Comparison of ENCODE assay signal across 7 cellular contexts in the genomic region with DNA sequence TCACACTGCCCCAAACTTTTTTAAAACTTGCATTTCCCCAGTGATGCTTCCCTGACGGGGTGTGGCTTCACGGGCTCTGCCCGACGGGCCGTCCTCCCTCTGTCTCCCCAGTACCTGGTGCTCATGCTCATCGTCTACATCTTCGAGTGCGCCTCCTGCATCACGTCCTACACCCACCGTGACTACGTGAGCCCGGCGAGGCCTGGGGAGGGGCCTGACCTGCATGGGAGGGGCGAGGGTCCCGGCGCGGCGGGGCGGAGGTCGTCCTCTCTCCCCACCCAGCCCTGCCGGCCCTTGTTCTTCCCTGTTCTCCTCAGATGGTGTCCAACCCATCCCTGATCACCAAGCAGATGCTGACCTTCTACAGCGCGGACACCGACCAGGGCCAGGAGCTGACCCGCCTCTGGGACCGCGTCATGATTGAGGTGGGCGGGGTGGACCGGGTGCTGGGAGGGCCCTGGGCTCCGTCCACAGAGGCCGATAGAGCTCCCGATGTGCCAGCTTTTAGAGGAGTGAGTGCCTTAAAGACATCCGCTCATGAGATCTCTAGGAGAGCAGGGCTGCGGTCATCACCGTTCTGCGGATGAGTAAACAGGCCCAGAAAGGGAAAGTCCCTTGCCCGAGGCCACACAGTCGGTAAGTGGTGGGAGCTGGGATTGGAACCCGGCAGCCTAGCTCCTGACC. TPM values are rescaled to one million over a fixed set of nuclear protein-coding genes. Genes with fewer than 3 reads are reported as not detected.
A peak's percentile ranks its signal among the peaks of the same experiment; 100 is the strongest.
DNase-seq lines count a peak whose midpoint lies in the region; ATAC-seq and TF ChIP-seq lines count a peak whose summit lies in the region.

No MANE protein-coding gene starts in this region.

- DNase-seq in H7 (peak; percentile 93), SK-N-SH (peak; percentile 84), astrocyte of the hippocampus (ENCODE audit: low read depth, low spot score) (peak; percentile 49), iPS-NIHi11 (ENCODE audit: low spot score) (peak; percentile 94), superior temporal gyrus (ENCODE audit: extremely low spot score) (no peak)
- peak in 2 of 3 donors; percentile 5 to 11 for DNase-seq in stimulated activated CD4-positive, alpha-beta T cell treated with anti-CD3 and anti-CD28 coated beads, TNF-alpha, amount 100 ng/mL, for 1 hour (ENCODE audit: low read depth in 3 of 3, low spot score in 1 of 3)

- no peaks in the 10 kb centered on the region for H3K9me2 ChIP-seq in SK-N-SH

- H3K36me3 ChIP-seq in H7 (replicated peaks; ENCODE audit: control insufficient read depth, insufficient read depth, low read length) (no peaks in the 10 kb centered on the region), SK-N-SH (replicated peaks in 1 of 2; ENCODE audit: control insufficient read depth in 1 of 2, insufficient read depth in 2 of 2, low read length in 1 of 2) (no peaks in the 10 kb centered on the region)

- no peak for TF ChIP-seq CTCF in SK-N-SH (IDR thresholded peaks at IDR 0.05)

- no peak for TF ChIP-seq RAD21 in SK-N-SH (IDR thresholded peaks at IDR 0.05; ENCODE audit: low read length)

- H3K9ac ChIP-seq in SK-N-SH, result 0 out of 2 replicates have a peak overlapping the region, but pooled peaks have one; percentile 17

- H3K9me3 ChIP-seq in SK-N-SH, result no peaks in the 10 kb centered on the region

- no peaks in the 10 kb centered on the region for H4K20me1 ChIP-seq in SK-N-SH (ENCODE audit: insufficient read depth)

- no peak overlapping the region for H3K27ac ChIP-seq in SK-N-SH (ENCODE audit: low read depth in 2 of 2, low read length in 1 of 2)

- CTCF ChIA-PET in SK-N-SH (lab: Yijun Ruan, JAX), result interaction anchor here (1.0 to 2.7 kb wide), 3 partner anchors 11 to 124 kb away, joined by 3 to 10 read pairs (median 5); no protein-coding TSS in a partner anchor

- peak overlapping the region; percentile 54 for H3K4me3 ChIP-seq in H7 (ENCODE audit: insufficient read depth, low read depth, low read length)
- peak overlapping the region; percentile 40 to 65 for H3K4me3 ChIP-seq in SK-N-SH (ENCODE audit: low read depth in 2 of 2, low read length in 1 of 2)

- TF ChIP-seq EP300 in SK-N-SH (IDR thresholded peaks at IDR 0.05; ENCODE audit: borderline replicate concordance in 1 of 2, low read depth in 1 of 2, low read length in 1 of 2), result no peak

- ATAC-seq in HG03039 (IDR thresholded peaks at IDR 0.05; ENCODE audit: unreplicated experiment), result no peak

- H3K79me2 ChIP-seq in SK-N-SH (ENCODE audit: insufficient read depth), result no peaks in the 10 kb centered on the region

- H2AFZ ChIP-seq in SK-N-SH (ENCODE audit: low read depth), result peak overlapping the region; percentile 93; the same call in 1 of the 2 replicates

- no peaks in the 10 kb centered on the region for H3F3A ChIP-seq in SK-N-SH (replicated peaks; ENCODE audit: insufficient read depth)

- no peaks in the 10 kb centered on the region; a peak in 1 of 4 replicates for H3K4me1 ChIP-seq in SK-N-SH (ENCODE audit: control insufficient read depth in 1 of 2, insufficient read depth in 2 of 2, low read depth in 1 of 2, low read length in 1 of 2)

- POLR2A ChIA-PET in SK-N-SH (lab: Yijun Ruan, JAX), result interaction anchor here (1.1 kb wide), 1 partner anchor 25 kb away, joined by 3 read pairs; a partner anchor contains a TSS

- peak overlapping the region; percentile 67 for H3K4me2 ChIP-seq in SK-N-SH

- WGBS in SK-N-SH (ENCODE audit: low lambda C conversion rate), result 4% methylated on average over 36 of the region's 39 CpGs

- H3K27me3 ChIP-seq in H7 (ENCODE audit: control insufficient read depth, insufficient read depth, low read length), result peaks cover 10% of the 10 kb centered on the region; the same call in 1 of the 2 replicates
- H3K27me3 ChIP-seq in SK-N-SH (ENCODE audit: insufficient read depth), result peaks cover 47% of the 10 kb centered on the region; the same call in 1 of the 2 replicates

TF ChIP-seq in SK-N-SH, 30 proteins besides CTCF, POLR2A, EP300 and RAD21:
- no peak for TF ChIP-seq TAF1 (IDR thresholded peaks at IDR 0.05; ENCODE audit: borderline replicate concordance, low read depth, low read length)
- TF ChIP-seq RXRA (IDR thresholded peaks at IDR 0.05; ENCODE audit: borderline replicate concordance, low read depth), result no peak
- no peak for TF ChIP-seq MEF2A (IDR thresholded peaks at IDR 0.05; ENCODE audit: borderline replicate concordance, low read depth)
- TF ChIP-seq SIN3A (IDR thresholded peaks at IDR 0.05; ENCODE audit: borderline replicate concordance, low read depth, low read length), result no peak
- TF ChIP-seq, protein P1, sequence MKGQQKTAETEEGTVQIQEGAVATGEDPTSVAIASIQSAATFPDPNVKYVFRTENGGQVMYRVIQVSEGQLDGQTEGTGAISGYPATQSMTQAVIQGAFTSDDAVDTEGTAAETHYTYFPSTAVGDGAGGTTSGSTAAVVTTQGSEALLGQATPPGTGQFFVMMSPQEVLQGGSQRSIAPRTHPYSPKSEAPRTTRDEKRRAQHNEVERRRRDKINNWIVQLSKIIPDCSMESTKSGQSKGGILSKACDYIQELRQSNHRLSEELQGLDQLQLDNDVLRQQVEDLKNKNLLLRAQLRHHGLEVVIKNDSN (IDR thresholded peaks at IDR 0.05; ENCODE audit: borderline replicate concordance, low read depth), result no peak
- no peak for TF ChIP-seq TEAD4 (IDR thresholded peaks at IDR 0.05; ENCODE audit: borderline replicate concordance, insufficient read depth)
- TF ChIP-seq, protein P2, sequence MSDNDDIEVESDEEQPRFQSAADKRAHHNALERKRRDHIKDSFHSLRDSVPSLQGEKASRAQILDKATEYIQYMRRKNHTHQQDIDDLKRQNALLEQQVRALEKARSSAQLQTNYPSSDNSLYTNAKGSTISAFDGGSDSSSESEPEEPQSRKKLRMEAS (IDR thresholded peaks at IDR 0.05; ENCODE audit: low read depth), result 0 out of 2 replicates have a peak, but pooled peaks have one; percentile 31
- no peak for TF ChIP-seq POLR2AphosphoS5 (IDR thresholded peaks at IDR 0.05; ENCODE audit: low read depth, low read length)

RNA-seq across cellular contexts. Expression of a gene that starts 6.9 kb away (rescaled TPM):
- 0.14 and 0.74 TPM in 2 replicates for total RNA-seq in H7 (2014; rRNA removed; shearing (Covaris generic))
- 0.11 and 0.16 TPM in 2 replicates for polyA plus RNA-seq in SK-N-SH (2012; rRNA removed)
- 0.06 and 0.14 TPM in 2 replicates for polyA plus RNA-seq in SK-N-SH (2012; cell fraction: cytosol; rRNA removed)
- polyA plus RNA-seq in SK-N-SH (2012; cell fraction: nucleus; rRNA removed), result 0.21 TPM in 1 of 2 replicates, not detected in the other

RNA-seq across cellular contexts. Expression of a gene that starts 25.1 kb away (rescaled TPM):
- 500 and 605 TPM in 2 replicates for total RNA-seq in H7 (2014; rRNA removed; shearing (Covaris generic))
- polyA plus RNA-seq in SK-N-SH (2012; rRNA removed), result 826 and 889 TPM in 2 replicates
- 645 and 766 TPM in 2 replicates for polyA plus RNA-seq in SK-N-SH (2012; cell fraction: cytosol; rRNA removed)
- polyA plus RNA-seq in SK-N-SH (2012; cell fraction: nucleus; rRNA removed), result 256 and 333 TPM in 2 replicates

RNA-seq across cellular contexts. Expression of a gene that starts 31.1 kb away (rescaled TPM):
- not detected in 2 replicates for total RNA-seq in H7 (2014; rRNA removed; shearing (Covaris generic))
- not detected in 2 replicates for polyA plus RNA-seq in SK-N-SH (2012; rRNA removed)
- not detected in 2 replicates for polyA plus RNA-seq in SK-N-SH (2012; cell fraction: cytosol; rRNA removed)
- polyA plus RNA-seq in SK-N-SH (2012; cell fraction: nucleus; rRNA removed), result not detected in 2 replicates

RNA-seq across cellular contexts. Expression of a gene that starts 31.7 kb away (rescaled TPM):
- total RNA-seq in H7 (2014; rRNA removed; shearing (Covaris generic)), result 0.35 and 0.81 TPM in 2 replicates
- 0.84 and 1.6 TPM in 2 replicates for polyA plus RNA-seq in SK-N-SH (2012; rRNA removed)
- 0.66 and 0.85 TPM in 2 replicates for polyA plus RNA-seq in SK-N-SH (2012; cell fraction: cytosol; rRNA removed)
- polyA plus RNA-seq in SK-N-SH (2012; cell fraction: nucleus; rRNA removed), result 0.33 and 1.3 TPM in 2 replicates

RNA-seq across cellular contexts. Expression of a gene that starts 44.4 kb away (rescaled TPM):
- 75.0 and 81.4 TPM in 2 replicates for total RNA-seq in H7 (2014; rRNA removed; shearing (Covaris generic))
- 48.5 and 69.9 TPM in 2 replicates for polyA plus RNA-seq in SK-N-SH (2012; rRNA removed)
- 33.7 and 42.1 TPM in 2 replicates for polyA plus RNA-seq in SK-N-SH (2012; cell fraction: cytosol; rRNA removed)
- 47.0 and 77.4 TPM in 2 replicates for polyA plus RNA-seq in SK-N-SH (2012; cell fraction: nucleus; rRNA removed)
